Comparison of ENCODE assay signal across 18 cellular contexts in the genomic region with DNA sequence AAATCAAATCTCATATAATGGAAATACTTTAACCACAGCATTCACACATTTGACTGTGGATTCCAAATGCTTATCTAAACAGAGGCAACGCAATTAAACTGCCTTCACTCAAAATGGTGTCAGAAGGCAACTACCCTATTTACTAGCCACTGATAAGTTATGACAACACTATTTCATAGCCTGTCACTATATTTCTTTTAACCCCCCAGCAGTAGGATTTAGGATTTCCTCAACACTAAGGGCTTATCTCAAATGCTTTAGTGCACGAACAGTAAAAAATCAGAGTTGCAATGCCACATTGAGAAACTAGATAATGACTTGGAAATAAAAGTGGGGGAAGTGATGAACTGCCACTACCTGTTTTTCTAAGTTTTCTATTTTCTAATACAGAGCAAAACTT.
A peak's percentile ranks its signal among the peaks of the same experiment; 100 is the strongest.
DNase-seq lines count a peak whose midpoint lies in the region; ATAC-seq and TF ChIP-seq lines count a peak whose summit lies in the region.
"Had no signal": no experiment of that assay in that cellular context is flagged by ENCODE, and none has a peak within 500 bp of the region (broad histone marks: within the 10 kb centered on the region; RNA-seq: fewer than 3 reads in every experiment).

No MANE protein-coding gene starts in this region.

- H3K4me1 ChIP-seq in mesendoderm (ENCODE audit: control insufficient read depth, low read depth, low read length) (peaks cover 8% of the 10 kb centered on the region), SJCRH30 (no peaks in the 10 kb centered on the region), lower lobe of right lung (peaks cover 25% of the 10 kb centered on the region)
- H3K4me1 ChIP-seq: A549 had no signal

- H3K27me3 ChIP-seq in mesendoderm (ENCODE audit: insufficient read depth, low read length, poor library complexity) (no peaks in the 10 kb centered on the region), SJCRH30 (no peaks in the 10 kb centered on the region), lower lobe of right lung (ENCODE audit: low read depth) (no peaks in the 10 kb centered on the region)

- H3K36me3 ChIP-seq in mesendoderm (ENCODE audit: control insufficient read depth, insufficient read depth, low read length) (peaks cover 2% of the 10 kb centered on the region), SJCRH30 (peaks cover 63% of the 10 kb centered on the region), lower lobe of right lung (peaks cover 2% of the 10 kb centered on the region)

- no peak overlapping the region for H2BK120ac ChIP-seq in mesendoderm (ENCODE audit: low read depth, low read length)

- H3K56ac ChIP-seq in mesendoderm (ENCODE audit: low read length): no peak overlapping the region

- H3K27ac Mint-ChIP-seq in WTC11: 0 out of 2 replicates have a peak overlapping the region, but pooled peaks have one; percentile 14
- H3K27ac Mint-ChIP-seq: CD4-positive, alpha-beta T cell had no signal

- peaks cover 30% of the 10 kb centered on the region for H3K36me3 Mint-ChIP-seq in WTC11

- no peak overlapping the region for H3K9ac ChIP-seq in mesendoderm (ENCODE audit: low read length)

- no peak overlapping the region for H3K4ac ChIP-seq in mesendoderm (ENCODE audit: low read depth, low read length)

- H3K9me3 ChIP-seq in SJCRH30 (replicated peaks) (no peaks in the 10 kb centered on the region), lower lobe of right lung (no peaks in the 10 kb centered on the region)
- H3K9me3 ChIP-seq: A549, Caco-2 had no signal

- CTCF ChIA-PET in WTC11 (lab: Charles Lee): no interaction called here

- no peak overlapping the region for H3K18ac ChIP-seq in mesendoderm (ENCODE audit: low read length)

- no peak overlapping the region for H3K27ac ChIP-seq in mesendoderm (ENCODE audit: low read depth, low read length)
- H3K27ac ChIP-seq in SJCRH30: no peak overlapping the region
- no peak overlapping the region for H3K27ac ChIP-seq in lower lobe of right lung
- H3K27ac ChIP-seq: A549, C4-2B had no signal

- no peak overlapping the region for H3K4me3 Mint-ChIP-seq in WTC11
- H3K4me3 Mint-ChIP-seq: CD4-positive, alpha-beta T cell; H9; IgD-negative memory B cell had no signal

- no peak overlapping the region for H4K5ac ChIP-seq in mesendoderm (ENCODE audit: low read length)

- POLR2A ChIA-PET in WTC11 (lab: Charles Lee): no interaction called here

- ATAC-seq in WTC11 (no peak), lower lobe of right lung (no peak)
- ATAC-seq: A549, HepG2 had no signal

- peaks cover 9% of the 10 kb centered on the region for H3K79me2 ChIP-seq in mesendoderm (ENCODE audit: control insufficient read depth, insufficient read depth, low read length)

- H2BK5ac ChIP-seq in mesendoderm (ENCODE audit: low read length): no peak overlapping the region

- H3K4me2 ChIP-seq in mesendoderm (ENCODE audit: low read length): no peak overlapping the region
- H3K4me2 ChIP-seq: A549 had no signal

- DNase-seq in OCI-M1 (lab: John Stamatoyannopoulos, UW) (peak; percentile 63), WTC11 (ENCODE audit: low spot score) (no peak), mesendoderm (peak; percentile 45), SJCRH30 (no peak), glomerular visceral epithelial cell (ENCODE audit: extremely low spot score) (no peak), activated gamma-delta T cell treated with Interleukin-2 at 50 U/mL for 16 hours (no peak), lower lobe of right lung (no peak)
- DNase-seq: AML-193; Caco-2; CD4-positive, alpha-beta T cell; DMS153; DMS79; GF-D8; H9 had no signal

- no peak overlapping the region for H3K4me3 ChIP-seq in mesendoderm (ENCODE audit: low read length)
- H3K4me3 ChIP-seq in SJCRH30: no peak overlapping the region
- no peak overlapping the region for H3K4me3 ChIP-seq in lower lobe of right lung
- H3K4me3 ChIP-seq: A549 had no signal

- H3K4me1 Mint-ChIP-seq in WTC11: peaks cover 71% of the 10 kb centered on the region

- no peak overlapping the region for H2AK5ac ChIP-seq in mesendoderm (ENCODE audit: low read length)

- H4K8ac ChIP-seq in mesendoderm (ENCODE audit: low read depth, low read length): no peak overlapping the region

- TF ChIP-seq CTCF in WTC11 (IDR thresholded peaks at IDR 0.05) (no peak), lower lobe of right lung (IDR thresholded peaks at IDR 0.05) (no peak)

- H3K27me3 Mint-ChIP-seq in WTC11 (ENCODE audit: low read depth): no peaks in the 10 kb centered on the region
- H3K27me3 Mint-ChIP-seq: CD4-positive, alpha-beta T cell; IgD-negative memory B cell had no signal

- intact Hi-C loops in lower lobe of right lung (cut with DNase I): no loop called here

- H3K23ac ChIP-seq in mesendoderm (ENCODE audit: low read length): no peak overlapping the region

- no peak overlapping the region for H2BK15ac ChIP-seq in mesendoderm (replicated peaks; ENCODE audit: low read depth)

- peaks cover 4% of the 10 kb centered on the region; the same call in 1 of the 2 replicates for H3K9me3 Mint-ChIP-seq in WTC11
- H3K9me3 Mint-ChIP-seq: CD4-positive, alpha-beta T cell; H9; IgD-negative memory B cell had no signal

- H3K79me1 ChIP-seq in mesendoderm (ENCODE audit: low read length): peaks cover 12% of the 10 kb centered on the region

- WGBS in mesendoderm (ENCODE audit: extremely low coverage, insufficient coverage, low lambda C conversion rate): no CpG with 5 or more reads among the region's 2 CpGs

TF ChIP-seq in WTC11, 78 proteins besides CTCF, POLR2A, EP300 and RAD21 (continues in another document):
- TF ChIP-seq SMAD3 (CRISPR knock-in tag; IDR thresholded peaks at IDR 0.05; ENCODE audit: borderline replicate concordance) (no peak), JAZF1 (CRISPR knock-in tag; IDR thresholded peaks at IDR 0.05) (no peak), ZBTB21 (CRISPR knock-in tag; IDR thresholded peaks at IDR 0.05; ENCODE audit: borderline replicate concordance) (no peak), ZNF317 (CRISPR knock-in tag; IDR thresholded peaks at IDR 0.05; ENCODE audit: borderline replicate concordance, low read depth) (no peak), TP53 (CRISPR knock-in tag; IDR thresholded peaks at IDR 0.05) (no peak), ZNF263 (CRISPR knock-in tag; IDR thresholded peaks at IDR 0.05; ENCODE audit: low read depth) (no peak)
- TF ChIP-seq, protein P1, sequence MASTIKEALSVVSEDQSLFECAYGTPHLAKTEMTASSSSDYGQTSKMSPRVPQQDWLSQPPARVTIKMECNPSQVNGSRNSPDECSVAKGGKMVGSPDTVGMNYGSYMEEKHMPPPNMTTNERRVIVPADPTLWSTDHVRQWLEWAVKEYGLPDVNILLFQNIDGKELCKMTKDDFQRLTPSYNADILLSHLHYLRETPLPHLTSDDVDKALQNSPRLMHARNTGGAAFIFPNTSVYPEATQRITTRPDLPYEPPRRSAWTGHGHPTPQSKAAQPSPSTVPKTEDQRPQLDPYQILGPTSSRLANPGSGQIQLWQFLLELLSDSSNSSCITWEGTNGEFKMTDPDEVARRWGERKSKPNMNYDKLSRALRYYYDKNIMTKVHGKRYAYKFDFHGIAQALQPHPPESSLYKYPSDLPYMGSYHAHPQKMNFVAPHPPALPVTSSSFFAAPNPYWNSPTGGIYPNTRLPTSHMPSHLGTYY (CRISPR knock-in tag; IDR thresholded peaks at IDR 0.05): no peak
- TF ChIP-seq, protein P2, sequence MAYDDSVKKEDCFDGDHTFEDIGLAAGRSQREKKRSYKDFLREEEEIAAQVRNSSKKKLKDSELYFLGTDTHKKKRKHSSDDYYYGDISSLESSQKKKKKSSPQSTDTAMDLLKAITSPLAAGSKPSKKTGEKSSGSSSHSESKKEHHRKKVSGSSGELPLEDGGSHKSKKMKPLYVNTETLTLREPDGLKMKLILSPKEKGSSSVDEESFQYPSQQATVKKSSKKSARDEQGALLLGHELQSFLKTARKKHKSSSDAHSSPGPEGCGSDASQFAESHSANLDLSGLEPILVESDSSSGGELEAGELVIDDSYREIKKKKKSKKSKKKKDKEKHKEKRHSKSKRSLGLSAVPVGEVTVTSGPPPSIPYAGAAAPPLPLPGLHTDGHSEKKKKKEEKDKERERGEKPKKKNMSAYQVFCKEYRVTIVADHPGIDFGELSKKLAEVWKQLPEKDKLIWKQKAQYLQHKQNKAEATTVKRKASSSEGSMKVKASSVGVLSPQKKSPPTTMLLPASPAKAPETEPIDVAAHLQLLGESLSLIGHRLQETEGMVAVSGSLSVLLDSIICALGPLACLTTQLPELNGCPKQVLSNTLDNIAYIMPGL (CRISPR knock-in tag; IDR thresholded peaks at IDR 0.05): no peak
- TF ChIP-seq, protein P3, sequence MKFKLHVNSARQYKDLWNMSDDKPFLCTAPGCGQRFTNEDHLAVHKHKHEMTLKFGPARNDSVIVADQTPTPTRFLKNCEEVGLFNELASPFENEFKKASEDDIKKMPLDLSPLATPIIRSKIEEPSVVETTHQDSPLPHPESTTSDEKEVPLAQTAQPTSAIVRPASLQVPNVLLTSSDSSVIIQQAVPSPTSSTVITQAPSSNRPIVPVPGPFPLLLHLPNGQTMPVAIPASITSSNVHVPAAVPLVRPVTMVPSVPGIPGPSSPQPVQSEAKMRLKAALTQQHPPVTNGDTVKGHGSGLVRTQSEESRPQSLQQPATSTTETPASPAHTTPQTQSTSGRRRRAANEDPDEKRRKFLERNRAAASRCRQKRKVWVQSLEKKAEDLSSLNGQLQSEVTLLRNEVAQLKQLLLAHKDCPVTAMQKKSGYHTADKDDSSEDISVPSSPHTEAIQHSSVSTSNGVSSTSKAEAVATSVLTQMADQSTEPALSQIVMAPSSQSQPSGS (CRISPR knock-in tag; IDR thresholded peaks at IDR 0.05; ENCODE audit: borderline replicate concordance, low read depth): no peak

Comparison
In these comparisons a context has a peak if more than half of its experiments do, and no peak if none do; other contexts are left out.
1. DNase-seq: peak in OCI-M1 (single experiment) and mesendoderm (single experiment); none in WTC11 (single experiment), SJCRH30 (0 of 2), glomerular visceral epithelial cell (single experiment), activated gamma-delta T cell treated with Interleukin-2 at 50 U/mL for 16 hours (single experiment) and lower lobe of right lung (single experiment).